Comparison of ENCODE assay signal across 8 cellular contexts in genomic region chr14:60090864-60091519, GRCh38. TPM values are rescaled to one million over a fixed set of nuclear protein-coding genes. Genes with fewer than 3 reads are reported as not detected.
DNase-seq lines count a peak whose midpoint lies in the region; ATAC-seq and TF ChIP-seq lines count a peak whose summit lies in the region.

No MANE protein-coding gene starts in this region.

- peak overlapping the region; percentile 76 for H3K4me2 ChIP-seq in mammary epithelial cell (ENCODE audit: insufficient read depth, low read depth, low read length)

- peak overlapping the region; percentile 99 for H3K9ac ChIP-seq in mammary epithelial cell (ENCODE audit: insufficient read depth, low read length)

- H3K27ac Mint-ChIP-seq in Caco-2 (ENCODE audit: unreplicated experiment), result peak overlapping the region; percentile 80

- POLR2A ChIA-PET in Caco-2 (lab: Charles Lee), result interaction anchor here (2.4 kb wide), 1 partner anchor 158 kb away, joined by 21 read pairs; the partner anchor contains the start of gene PPM1A

- CTCF ChIA-PET in Caco-2 (lab: Charles Lee) (interaction anchor here (0.6 kb wide), 1 partner anchor 17 kb away, joined by 6 read pairs; no protein-coding TSS in a partner anchor), mammary epithelial cell (lab: Charles Lee; ENCODE audit: low non-redundant PET) (no interaction called here)

- WGBS in mammary epithelial cell (ENCODE audit: low coverage, missing lambda C conversion rate), result 4% methylated on average over 14 of the region's 16 CpGs

- no peak for ATAC-seq in HG03159 (IDR thresholded peaks at IDR 0.05; ENCODE audit: unreplicated experiment)

- H3K36me3 Mint-ChIP-seq in Caco-2 (ENCODE audit: insufficient read depth, unreplicated experiment), result peaks cover 12% of the 10 kb centered on the region

- peak overlapping the region; percentile 85 for H2AFZ ChIP-seq in mammary epithelial cell (ENCODE audit: low read depth, low read length)

- DNase-seq in Caco-2 (peak; percentile 22 to 36), HuH-7.5 (ENCODE audit: low spot score) (peak; percentile 23), SHP77 treated with DMSO at 0.1 percent for 48 hours (lab: John Stamatoyannopoulos, UW) (peak; percentile 25), mammary epithelial cell (peak; percentile 52), iPS-NIHi7 (ENCODE audit: extremely low spot score) (peak; percentile 16), skeletal muscle cell (ENCODE audit: low read depth) (peak; percentile 49), mesenteric fat pad (ENCODE audit: low spot score) (no peak)

- H3K27me3 Mint-ChIP-seq in Caco-2 (ENCODE audit: insufficient read depth, unreplicated experiment), result no peaks in the 10 kb centered on the region

- in situ Hi-C loops in mammary epithelial cell (cut with MboI; ENCODE audit: low sequenced_read_pairs in 2 of 2), result loop anchor here in 1 of 2 donors (5.0 kb wide), 1 partner anchor 71 kb away; no protein-coding TSS in a partner anchor

- peak overlapping the region; percentile 99 for H3K27ac ChIP-seq in mammary epithelial cell (ENCODE audit: insufficient read depth, low read depth, low read length)

- intact Hi-C loops in Caco-2 (cut with micrococcal nuclease; ENCODE audit: unreplicated experiment) (loop anchor here (1.0 to 10.0 kb wide), 3 partner anchors 126 to 184 kb away; no protein-coding TSS in a partner anchor), mammary epithelial cell (cut with micrococcal nuclease) (loop anchor here (1.0 to 10.0 kb wide), 4 partner anchors 60 to 606 kb away; partner anchors contain the start of genes DHRS7, JKAMP, L3HYPDH and PPM1A)

- dilution Hi-C loops in mammary epithelial cell (cut with HindIII; ENCODE audit: low sequenced_read_pairs), result no loop called here

- H3K4me3 ChIP-seq in Caco-2 (ENCODE audit: low read depth, low read length) (peak overlapping the region; percentile 79), mammary epithelial cell (replicated peaks in 1 of 3; ENCODE audit: insufficient read depth in 1 of 3, low read depth in 2 of 3, low read length in 3 of 3) (peak overlapping the region; percentile 66 to 86 (median 75)), skeletal muscle cell (ENCODE audit: low read depth, low read length) (peak overlapping the region; percentile 92)

- H3K4me1 Mint-ChIP-seq in Caco-2 (ENCODE audit: low read depth, unreplicated experiment), result peaks cover 20% of the 10 kb centered on the region

- peaks cover 39% of the 10 kb centered on the region for H3K79me2 ChIP-seq in mammary epithelial cell (ENCODE audit: insufficient read depth, low read length)

- peak overlapping the region; percentile 94 for H3K4me3 Mint-ChIP-seq in Caco-2 (ENCODE audit: unreplicated experiment)

- H3K9me3 Mint-ChIP-seq in Caco-2 (ENCODE audit: unreplicated experiment), result no peaks in the 10 kb centered on the region

- H3K27me3 ChIP-seq in Caco-2 (replicated peaks; ENCODE audit: control insufficient read depth, insufficient read depth, low read length), result no peaks in the 10 kb centered on the region
- no peaks in the 10 kb centered on the region for H3K27me3 ChIP-seq in mammary epithelial cell (ENCODE audit: insufficient read depth, low read length)

- BruUV-seq in Caco-2 (replicated peaks; lab: Mats Ljungman, UMichigan) (TSS peak; percentile 88), mammary epithelial cell (replicated peaks; lab: Mats Ljungman, UMichigan) (no TSS peak)

- TF ChIP-seq CTCF in Caco-2 (IDR thresholded peaks at IDR 0.05; ENCODE audit: insufficient read depth in 1 of 2, low read depth in 1 of 2, low read length in 1 of 2, severe bottlenecking in 1 of 2, unreplicated experiment in 1 of 2), result no peak
- no peak for TF ChIP-seq CTCF in mammary epithelial cell (conservative IDR thresholded peaks at IDR 0.05 in 1 of 2, IDR thresholded peaks at IDR 0.05 in 1 of 2; ENCODE audit: extremely low read depth in 1 of 2, insufficient read depth in 1 of 2, low read depth in 1 of 2, low read length in 2 of 2)

- H3K4me1 ChIP-seq in Caco-2, result peaks cover 18% of the 10 kb centered on the region
- peaks cover 17% of the 10 kb centered on the region for H3K4me1 ChIP-seq in mammary epithelial cell (ENCODE audit: insufficient read depth, low read length)

- H3K36me3 ChIP-seq in Caco-2 (ENCODE audit: control insufficient read depth, insufficient read depth, low read length), result no peaks in the 10 kb centered on the region
- H3K36me3 ChIP-seq in mammary epithelial cell (ENCODE audit: insufficient read depth, low read length), result no peaks in the 10 kb centered on the region

- no peaks in the 10 kb centered on the region for H4K20me1 ChIP-seq in mammary epithelial cell (ENCODE audit: insufficient read depth, low read length)

- H3K9me3 ChIP-seq in Caco-2, result no peaks in the 10 kb centered on the region
- H3K9me3 ChIP-seq in mammary epithelial cell (replicated peaks; ENCODE audit: insufficient read depth, low read length), result no peaks in the 10 kb centered on the region

RNA-seq across cellular contexts. Expression of gene PCNX4, which starts 0.7 kb away (rescaled TPM):
- 69.4 and 72.7 TPM in 2 replicates for total RNA-seq in Caco-2 (2022)
- total RNA-seq in mammary epithelial cell, result 100 to 1,000 TPM in 1 of 2 donors, 10 to 100 TPM in 1; 54.5 to 104 TPM
- polyA plus RNA-seq in mammary epithelial cell, result 19.9 TPM
- polyA minus RNA-seq in mammary epithelial cell, result 110 TPM
- total RNA-seq in mesenteric fat pad, result 36.2 TPM
